8 cellular contexts compared by ENCODE assay signal in the genomic region with DNA sequence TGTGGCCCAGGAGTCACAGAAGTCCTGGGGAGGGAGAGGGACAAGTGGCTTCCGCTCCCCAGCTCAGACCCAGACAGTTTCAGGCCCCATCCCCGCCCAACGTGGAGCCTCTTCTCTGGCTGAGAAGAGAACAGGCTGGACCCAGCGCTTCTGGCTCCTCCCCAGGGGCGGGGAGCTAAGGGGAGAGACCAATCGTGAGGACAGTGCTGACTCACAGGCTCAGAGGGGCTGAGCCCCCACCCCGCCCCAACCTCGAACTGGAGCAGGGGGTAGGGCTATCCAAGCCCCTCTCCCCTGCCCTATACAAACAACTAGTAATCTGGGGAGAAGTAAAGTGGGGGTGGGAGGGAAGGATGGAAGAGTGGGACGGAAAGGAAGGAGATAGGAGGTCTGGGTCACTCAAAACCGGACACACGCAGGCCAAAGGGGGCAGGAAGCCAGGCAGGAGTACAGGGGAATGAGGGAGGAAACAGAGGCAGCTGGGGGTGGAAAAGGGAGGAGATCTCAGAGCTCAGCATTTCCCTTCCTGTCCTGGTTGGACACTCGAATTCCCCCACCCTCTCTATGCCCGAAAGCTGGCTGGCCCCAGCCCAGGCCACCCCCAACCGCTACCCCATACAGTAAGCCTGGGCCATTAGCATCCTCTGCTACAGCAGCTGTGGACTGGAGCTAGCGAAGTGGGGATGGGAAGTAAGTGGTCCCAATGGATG. TPM values are rescaled to one million over a fixed set of nuclear protein-coding genes. Genes with fewer than 3 reads are reported as not detected.
DNase-seq lines count a peak whose midpoint lies in the region; ATAC-seq and TF ChIP-seq lines count a peak whose summit lies in the region.

A gene with protein sequence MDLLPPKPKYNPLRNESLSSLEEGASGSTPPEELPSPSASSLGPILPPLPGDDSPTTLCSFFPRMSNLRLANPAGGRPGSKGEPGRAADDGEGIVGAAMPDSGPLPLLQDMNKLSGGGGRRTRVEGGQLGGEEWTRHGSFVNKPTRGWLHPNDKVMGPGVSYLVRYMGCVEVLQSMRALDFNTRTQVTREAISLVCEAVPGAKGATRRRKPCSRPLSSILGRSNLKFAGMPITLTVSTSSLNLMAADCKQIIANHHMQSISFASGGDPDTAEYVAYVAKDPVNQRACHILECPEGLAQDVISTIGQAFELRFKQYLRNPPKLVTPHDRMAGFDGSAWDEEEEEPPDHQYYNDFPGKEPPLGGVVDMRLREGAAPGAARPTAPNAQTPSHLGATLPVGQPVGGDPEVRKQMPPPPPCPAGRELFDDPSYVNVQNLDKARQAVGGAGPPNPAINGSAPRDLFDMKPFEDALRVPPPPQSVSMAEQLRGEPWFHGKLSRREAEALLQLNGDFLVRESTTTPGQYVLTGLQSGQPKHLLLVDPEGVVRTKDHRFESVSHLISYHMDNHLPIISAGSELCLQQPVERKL (minus strand): TSS at position 117 of the 710 bp plus-strand sequence. CDS start 221 bp downstream, outside the sequence.

- WGBS in adrenal gland, 4 donors: 9 to 15% (median 11%) methylated on average over 10 to 15 of the region's 15 CpGs

- peaks cover under 1% of the 10 kb centered on the region; the same call in 1 of the 2 replicates for H4K20me1 ChIP-seq in OCI-LY7 (ENCODE audit: insufficient read depth, low read length)

- peak; percentile 47 for ATAC-seq in GM19463 (IDR thresholded peaks at IDR 0.05; ENCODE audit: unreplicated experiment)
- ATAC-seq in Right ventricle myocardium superior (ENCODE audit: poor library complexity): peak; percentile 55
- no peak for ATAC-seq in GM21529 (IDR thresholded peaks at IDR 0.05; ENCODE audit: unreplicated experiment)
- no peak for ATAC-seq in HG03095 (IDR thresholded peaks at IDR 0.05; ENCODE audit: unreplicated experiment)

- CTCF ChIA-PET in OCI-LY7 (lab: Charles Lee; ENCODE audit: unreplicated experiment): no interaction called here

- DNase-seq in AG20443 (ENCODE audit: low spot score) (peak; percentile 94), OCI-LY7 (ENCODE audit: low spot score) (peak; percentile 37), adrenal gland (peak; percentile 93 to 98 (median 96)), Right ventricle myocardium superior (peak; percentile 96), nucleus accumbens (lab: John Stamatoyannopoulos, UW) (peak in 54 of 56 donors; percentile 20 to 91 (median 74))

- H2AFZ ChIP-seq in OCI-LY7 (ENCODE audit: low read length): no peak within 1 kb of the TSS

- peak within 1 kb of the TSS; percentile 10 for H3K4me3 ChIP-seq in OCI-LY7 (ENCODE audit: low read depth, low read length, poor library complexity, severe bottlenecking)
- peak within 1 kb of the TSS in 3 of 4 donors; percentile 7 to 75 (median 8) for H3K4me3 ChIP-seq in adrenal gland

- H3K27me3 ChIP-seq in adrenal gland: no peaks in the 10 kb centered on the region

- no peak for TF ChIP-seq CTCF in OCI-LY7 (conservative IDR thresholded peaks at IDR 0.05; ENCODE audit: low read length)
- no peak for TF ChIP-seq CTCF in adrenal gland (IDR thresholded peaks at IDR 0.05)

- H3K9me3 ChIP-seq in OCI-LY7 (ENCODE audit: low read length): no peaks in the 10 kb centered on the region
- H3K9me3 ChIP-seq in adrenal gland (replicated peaks in 1 of 3): no peaks in the 10 kb centered on the region

- BruUV-seq in OCI-LY7 (replicated peaks; lab: Mats Ljungman, UMichigan): no TSS peak

- no peaks in the 10 kb centered on the region for H3K9me2 ChIP-seq in OCI-LY7 (ENCODE audit: insufficient read depth, low read length)

- H3K36me3 ChIP-seq in OCI-LY7 (ENCODE audit: insufficient read depth, low read length) (peaks cover 53% of the 10 kb centered on the region), adrenal gland (replicated peaks in 1 of 2) (peaks cover 0 to 26% of the 10 kb centered on the region in 2 donors)

- POLR2A ChIA-PET in OCI-LY7 (lab: Charles Lee): interaction anchor here (0.5 to 1.8 kb wide), 2 partner anchors 12 to 15 kb away, joined by 5 to 6 read pairs; a partner anchor contains a TSS

- H3K27ac ChIP-seq in OCI-LY7 (ENCODE audit: low read depth, low read length, poor library complexity, severe bottlenecking): no peak within 1 kb of the TSS
- peak within 1 kb of the TSS; percentile 93 to 100 (median 99) for H3K27ac ChIP-seq in adrenal gland

- H3K79me2 ChIP-seq in OCI-LY7 (ENCODE audit: insufficient read depth, low read depth, low read length): peaks cover 45% of the 10 kb centered on the region

- intact Hi-C loops in OCI-LY7 (cut with micrococcal nuclease; ENCODE audit: unreplicated experiment): no loop called here
- intact Hi-C loops in adrenal gland (cut with DNase I): no loop called here
- intact Hi-C loops in Right ventricle myocardium superior (cut with DNase I): loop anchor here (5.0 kb wide), 1 partner anchor 47 kb away; no protein-coding TSS in a partner anchor

- H3K4me1 ChIP-seq in OCI-LY7 (ENCODE audit: insufficient read depth, low read length, poor library complexity, severe bottlenecking) (peaks cover 30% of the 10 kb centered on the region), adrenal gland (replicated peaks in 1 of 2) (peaks cover 35 to 51% of the 10 kb centered on the region in 2 donors)

- peak; percentile 93 to 95 for TF ChIP-seq POLR2A in adrenal gland (IDR thresholded peaks at IDR 0.05)

- peak within 1 kb of the TSS; percentile 59 for H3K4me2 ChIP-seq in OCI-LY7 (ENCODE audit: low read length)

RNA-seq across cellular contexts. Expression of the gene that starts here (rescaled TPM):
- 31.4 and 37.6 TPM in 2 replicates for total RNA-seq in OCI-LY7 (2014; rRNA removed; shearing (Covaris generic))
- total RNA-seq in OCI-LY7 (2022): 77.4 and 84.0 TPM in 2 replicates
- total RNA-seq in adrenal gland: 100 to 1,000 TPM in 7 of 8 donors, 10 to 100 TPM in 1; 86.2 to 240 (median 126) TPM
- 100 to 1,000 TPM; 167 to 260 (median 249) TPM for polyA plus RNA-seq in adrenal gland
- 52.7 TPM for total RNA-seq in Right ventricle myocardium superior

Comparison
In these comparisons a context has a peak if more than half of its experiments do, and no peak if none do; other contexts are left out.
1. DNase-seq: peak in every context shown above with its lines; median percentile 96 in adrenal gland; 96 in Right ventricle myocardium superior; 94 in AG20443; 74 in nucleus accumbens; 37 in OCI-LY7.
2. ATAC-seq: peak in GM19463 (single experiment) and Right ventricle myocardium superior (single experiment); none in GM21529 (single experiment) and HG03095 (single experiment).